ENCODE assay signal across 1 cellular context in the genomic region with DNA sequence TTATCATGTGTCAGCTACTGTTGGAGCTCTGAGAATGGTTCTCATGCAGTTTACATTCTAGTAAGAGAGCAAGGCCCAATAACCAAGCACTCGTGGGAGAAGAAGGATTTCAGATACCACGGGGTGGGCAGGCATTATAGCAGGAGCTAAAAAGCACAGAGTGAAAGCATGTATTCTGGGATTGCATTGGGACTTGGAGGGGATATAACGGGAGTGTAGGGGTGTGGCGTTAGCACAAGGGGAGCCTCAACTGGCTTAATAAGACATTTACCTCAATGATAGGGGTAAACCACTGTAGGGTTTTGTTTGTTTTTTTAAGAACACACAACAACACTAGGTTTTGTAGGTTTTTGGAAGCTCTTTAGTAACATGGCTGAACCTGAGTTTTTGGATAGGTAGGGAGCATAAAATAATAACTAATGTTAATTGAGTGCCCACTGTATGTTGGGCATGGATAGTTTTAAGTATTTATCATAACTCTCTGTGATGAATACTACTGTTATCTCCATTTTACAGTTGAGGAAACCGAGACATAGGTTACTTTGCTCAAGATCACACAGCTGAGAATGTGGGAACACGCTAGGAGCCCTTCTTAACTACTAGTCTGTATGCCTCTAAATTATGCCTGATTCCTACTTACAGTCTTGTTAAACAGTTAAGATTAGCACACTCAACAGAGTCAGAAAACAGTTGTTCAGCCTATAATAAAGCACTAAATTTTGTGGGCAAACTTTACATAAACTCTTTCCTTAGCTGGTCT.
TF ChIP-seq lines count a peak whose summit lies in the region.

No MANE protein-coding gene starts in this region.

TF ChIP-seq in endothelial cell of umbilical vein, 7 proteins besides CTCF, POLR2A, EP300 and RAD21 (continued from another document):
- TF ChIP-seq JUN (IDR thresholded peaks at IDR 0.05; ENCODE audit: borderline replicate concordance, insufficient read depth, insufficient read length, low read depth): no peak
- TF ChIP-seq, protein P1, sequence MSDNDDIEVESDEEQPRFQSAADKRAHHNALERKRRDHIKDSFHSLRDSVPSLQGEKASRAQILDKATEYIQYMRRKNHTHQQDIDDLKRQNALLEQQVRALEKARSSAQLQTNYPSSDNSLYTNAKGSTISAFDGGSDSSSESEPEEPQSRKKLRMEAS (IDR thresholded peaks at IDR 0.05; ENCODE audit: insufficient read depth, insufficient read length): no peak
- no peak for TF ChIP-seq FOS (IDR thresholded peaks at IDR 0.05; ENCODE audit: borderline replicate concordance, insufficient read depth, low read length)
- no peak for TF ChIP-seq EZH2 (IDR thresholded peaks at IDR 0.05; ENCODE audit: borderline replicate concordance, low read depth, low read length, severe bottlenecking)
- TF ChIP-seq POLR2AphosphoS5 (IDR thresholded peaks at IDR 0.05; ENCODE audit: insufficient read depth, low read depth, low read length): no peak
- TF ChIP-seq MYC (IDR thresholded peaks at IDR 0.05; ENCODE audit: low read depth, low read length): no peak
